Comparison of ENCODE assay signal across 20 cellular contexts in the genomic region with DNA sequence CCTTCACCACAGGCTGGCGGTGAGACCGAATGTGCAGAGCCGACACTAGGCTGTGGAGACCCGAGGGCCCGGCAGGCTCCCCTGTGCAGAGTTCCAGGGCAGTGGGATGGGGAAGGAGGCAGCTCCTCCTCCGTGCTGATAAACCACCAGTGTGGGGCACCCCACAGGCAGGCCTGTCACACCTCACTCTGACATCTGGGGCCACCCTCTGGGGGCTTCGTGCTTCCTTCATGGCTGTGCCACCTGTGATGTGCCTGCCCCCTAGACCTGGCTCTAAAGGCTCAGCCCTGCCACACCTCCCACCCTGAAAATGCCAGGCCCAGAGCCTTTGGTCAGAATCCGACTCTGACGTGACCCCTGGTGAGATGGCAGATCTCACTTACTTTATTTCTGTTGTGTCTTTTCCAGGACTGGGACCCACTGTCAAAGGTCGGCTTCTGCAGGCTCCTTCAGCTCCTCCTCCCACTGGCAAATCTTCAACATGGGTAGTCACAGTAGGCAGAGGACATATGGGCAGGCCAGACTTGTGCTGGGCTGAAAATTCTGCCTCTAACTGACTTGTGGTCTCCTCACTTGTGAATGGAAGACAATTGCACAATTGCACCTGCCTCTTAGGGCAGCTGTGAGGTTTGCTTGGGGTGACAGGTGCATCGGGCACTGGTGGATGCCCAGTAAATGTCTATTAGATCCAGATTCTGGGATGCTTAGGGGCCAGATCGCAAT. TPM values are rescaled to one million over a fixed set of nuclear protein-coding genes. Genes with fewer than 3 reads are reported as not detected.
DNase-seq lines count a peak whose midpoint lies in the region; ATAC-seq, FAIRE-seq and TF ChIP-seq lines count a peak whose summit lies in the region.
"Had no signal": no experiment of that assay in that cellular context is flagged by ENCODE, and none has a peak within 500 bp of the region (broad histone marks: within the 10 kb centered on the region; RNA-seq: fewer than 3 reads in every experiment).

No MANE protein-coding gene starts in this region.

- H3K36me3 ChIP-seq in neuronal stem cell (replicated peaks in 1 of 2; ENCODE audit: control insufficient read depth in 2 of 2, insufficient read depth in 2 of 2, low read length in 2 of 2) = no peaks in the 10 kb centered on the region
- H3K36me3 ChIP-seq: BLaER1 treated with 17β-estradiol and CSF1 and Interleukin-3, amounts not matched to agents 10 nM and 100 nM; HAP-1; SJCRH30 had no signal

- H3K27ac ChIP-seq in neuronal stem cell (replicated peaks; ENCODE audit: low read length) = no peak overlapping the region
- H3K27ac ChIP-seq: BLaER1 treated with 17β-estradiol and CSF1 and Interleukin-3, amounts not matched to agents 10 nM and 100 nM; SJCRH30 had no signal

- FAIRE-seq in D721Med (lab: Jason Lieb, UNC) = no peak
- FAIRE-seq: GM19239 had no signal

- no peak overlapping the region for H4K91ac ChIP-seq in neuronal stem cell (ENCODE audit: low read depth, low read length, poor library complexity)

- H3K4ac ChIP-seq in neuronal stem cell (ENCODE audit: low read length) = no peak overlapping the region

- H3K4me3 ChIP-seq in NB4 (ENCODE audit: low read depth, low read length) (no peak overlapping the region), neuronal stem cell (ENCODE audit: low read length in 2 of 2) (no peak overlapping the region)
- H3K4me3 ChIP-seq: BLaER1 treated with 17β-estradiol and CSF1 and Interleukin-3, amounts not matched to agents 10 nM and 100 nM; HAP-1; SJCRH30 had no signal

- no peak overlapping the region for H2BK15ac ChIP-seq in neuronal stem cell (ENCODE audit: low read length)

- H3K9ac ChIP-seq in neuronal stem cell (ENCODE audit: low read depth, low read length, poor library complexity) = no peak overlapping the region
- H3K9ac ChIP-seq: BLaER1 treated with 17β-estradiol and CSF1 and Interleukin-3, amounts not matched to agents 10 nM and 100 nM had no signal

- DNase-seq in DMS53 (lab: John Stamatoyannopoulos, UW) = peak; percentile 57
- no peak for DNase-seq in DMS53 treated with DMSO at 0.1 percent for 48 hours (lab: John Stamatoyannopoulos, UW; ENCODE audit: unreplicated experiment)
- peak; percentile 43 for DNase-seq in NB4 (ENCODE audit: low read depth)
- peak; percentile 50 for DNase-seq in cerebellum (ENCODE audit: low spot score)
- DNase-seq in neuronal stem cell (ENCODE audit: low spot score) = no peak
- no peak for DNase-seq in SK-N-DZ (ENCODE audit: low spot score)
- no peak for DNase-seq in D721Med (ENCODE audit: insufficient read length, low spot score)
- DNase-seq: 8988T; CD8-positive, alpha-beta memory T cell; MM.1S; NCI-H1930; NCI-H2227 treated with DMSO at 0.1 percent for 48 hours; NCI-H526 treated with DMSO at 0.1 percent for 48 hours; PC-3; SJCRH30; T-helper 2 cell had no signal

- no peak overlapping the region for H2BK12ac ChIP-seq in neuronal stem cell (ENCODE audit: low read length)

- H3K27me3 ChIP-seq in neuronal stem cell (ENCODE audit: control insufficient read depth in 3 of 3, insufficient read depth in 3 of 3, low read depth in 1 of 3, low read length in 3 of 3) = peaks cover 0 to 24% (median 0%) of the 10 kb centered on the region in 3 experiments
- H3K27me3 ChIP-seq: BLaER1 treated with 17β-estradiol and CSF1 and Interleukin-3, amounts not matched to agents 10 nM and 100 nM; SJCRH30 had no signal

- H2BK120ac ChIP-seq in neuronal stem cell (ENCODE audit: low read depth, low read length) = no peak overlapping the region

- no peak overlapping the region for H3K23ac ChIP-seq in neuronal stem cell (ENCODE audit: low read depth, low read length, poor library complexity)

- H3K79me1 ChIP-seq in neuronal stem cell (ENCODE audit: low read depth, low read length) = no peaks in the 10 kb centered on the region

- no peak overlapping the region for H2AFZ ChIP-seq in neuronal stem cell (ENCODE audit: low read length)

- TF ChIP-seq CTCF in NB4 (IDR thresholded peaks at IDR 0.05; ENCODE audit: low read depth, low read length) = no peak
- TF ChIP-seq CTCF in D721Med (IDR thresholded peaks at IDR 0.05; ENCODE audit: insufficient read depth, missing control alignments) = no peak

- H2AK5ac ChIP-seq in neuronal stem cell (ENCODE audit: low read depth, low read length) = no peak overlapping the region

- H3K4me2 ChIP-seq in neuronal stem cell (ENCODE audit: insufficient read depth, low read length, poor library complexity, severe bottlenecking) = no peak overlapping the region

- H3K18ac ChIP-seq in neuronal stem cell (ENCODE audit: low read length) = peak overlapping the region; percentile 23

- WGBS in neuronal stem cell (ENCODE audit: extremely low coverage in 2 of 2, insufficient read length in 2 of 2, insufficient replicate concordance in 1 of 2), 2 donors = no CpG with 5 or more reads among the region's 12 CpGs

- no peak overlapping the region for H3K14ac ChIP-seq in neuronal stem cell (ENCODE audit: low read length)

- no peak overlapping the region for H2BK5ac ChIP-seq in neuronal stem cell (ENCODE audit: low read length)

- no peaks in the 10 kb centered on the region for H3K9me3 ChIP-seq in neuronal stem cell (replicated peaks in 1 of 2; ENCODE audit: control insufficient read depth in 2 of 2, insufficient read depth in 1 of 2, low read depth in 1 of 2, low read length in 2 of 2)
- H3K9me3 ChIP-seq: BLaER1 treated with 17β-estradiol and CSF1 and Interleukin-3, amounts not matched to agents 10 nM and 100 nM; HAP-1; SJCRH30 had no signal

- no peak overlapping the region for H4K8ac ChIP-seq in neuronal stem cell (ENCODE audit: low read depth, low read length)

- ATAC-seq in GM19463 (IDR thresholded peaks at IDR 0.05; ENCODE audit: unreplicated experiment) = no peak
- ATAC-seq: PC-3 had no signal

- H3K4me1 ChIP-seq in neuronal stem cell (ENCODE audit: control insufficient read depth in 2 of 2, insufficient read depth in 1 of 2, low read depth in 1 of 2, low read length in 2 of 2) = peaks cover 2 to 9% of the 10 kb centered on the region in 2 donors
- H3K4me1 ChIP-seq: HAP-1, SJCRH30 had no signal

- TF ChIP-seq POLR2A in NB4 (IDR thresholded peaks at IDR 0.05; ENCODE audit: extremely low read depth, insufficient read length) = no peak

RNA-seq across cellular contexts. Expression of a gene that starts 46.2 kb away (rescaled TPM):
- total RNA-seq in cerebellum = 6.7 TPM
- 12.1 TPM for polyA plus RNA-seq in neuronal stem cell (2013, experiment 1 of 2)
- polyA plus RNA-seq in neuronal stem cell (2013, experiment 2 of 2) = 11.9 TPM
- polyA plus RNA-seq in SK-N-DZ (2014; cell fraction: cytosol; rRNA removed) = 19.0 and 20.0 TPM in 2 replicates
- polyA plus RNA-seq in SK-N-DZ (2014; cell fraction: nucleus; rRNA removed) = 8.4 and 10.4 TPM in 2 replicates
- polyA plus RNA-seq: CD8-positive, alpha-beta memory T cell had no signal

Comparison
In these comparisons a context has a peak if more than half of its experiments do, and no peak if none do; other contexts are left out.
1. DNase-seq: peak in DMS53 (single experiment), NB4 (single experiment) and cerebellum (single experiment); none in DMS53 treated with DMSO at 0.1 percent for 48 hours (single experiment), neuronal stem cell (single experiment), SK-N-DZ (single experiment) and D721Med (single experiment).